In genomic region chr18:50662177-50662576, GRCh38 we compare ENCODE assay signal across 9 cellular contexts.
DNase-seq lines count a peak whose midpoint lies in the region; ATAC-seq, FAIRE-seq and TF ChIP-seq lines count a peak whose summit lies in the region.
"Had no signal": no experiment of that assay in that cellular context is flagged by ENCODE, and none has a peak within 500 bp of the region (broad histone marks: within the 10 kb centered on the region; RNA-seq: fewer than 3 reads in every experiment).

No MANE protein-coding gene starts in this region.

- H3K9me3 ChIP-seq in pancreas: no peaks in the 10 kb centered on the region

- no peak overlapping the region for H3K27ac ChIP-seq in pancreas

- H3K27me3 ChIP-seq in bronchial epithelial cell (ENCODE audit: control insufficient read depth, insufficient read depth, low read length) (peaks cover 3% of the 10 kb centered on the region), pancreas (no peaks in the 10 kb centered on the region)

- WGBS in pancreas, 2 donors: 49 to 53% methylated on average over 3 of the region's 3 CpGs

- intact Hi-C loops in pancreas (cut with DNase I): no loop called here

- ATAC-seq in pancreas (peak; percentile 56 to 93 (median 72)), GM18498 (IDR thresholded peaks at IDR 0.05; ENCODE audit: unreplicated experiment) (no peak)

- no peaks in the 10 kb centered on the region for H3K36me3 ChIP-seq in bronchial epithelial cell (ENCODE audit: control insufficient read depth, insufficient read depth, low read length)
- H3K36me3 ChIP-seq in pancreas: no peaks in the 10 kb centered on the region

- no peaks in the 10 kb centered on the region for H3K4me1 ChIP-seq in pancreas

- TF ChIP-seq CTCF in GM12875 (IDR thresholded peaks at IDR 0.05; ENCODE audit: borderline replicate concordance, insufficient read depth, low read depth, low read length) (peak; percentile 54; the same call in 1 of the 2 replicates), bronchial epithelial cell (IDR thresholded peaks at IDR 0.05; ENCODE audit: insufficient read depth, low read length, severe bottlenecking) (peak; percentile 15), pancreas (IDR thresholded peaks at IDR 0.05) (peak in 2 of 4 donors; percentile 26 to 33)

- H3K4me3 ChIP-seq in GM12875 (ENCODE audit: low read depth, low read length) (no peak overlapping the region), bronchial epithelial cell (ENCODE audit: low read depth, low read length) (no peak overlapping the region), pancreas (no peak overlapping the region)

- FAIRE-seq in bronchial epithelial cell (lab: Jason Lieb, UNC) (no peak), pancreas (lab: Jason Lieb, UNC) (no peak)

- DNase-seq in NAMALWA (ENCODE audit: low spot score) (peak; percentile 81), bronchial epithelial cell (ENCODE audit: low read depth) (no peak), pancreas (peak in 2 of 6 donors; percentile 28 to 36), NCI-H2196 (lab: John Stamatoyannopoulos, UW; ENCODE audit: unreplicated experiment) (no peak)
- DNase-seq in stimulated activated CD4-positive, alpha-beta T cell treated with anti-CD3 and anti-CD28 coated beads, Interleukin-4, amount 100 ng/mL, for 1 hour: no peak
- DNase-seq: activated effector memory CD4-positive, alpha-beta T cell treated with Interleukin-2 at 50 U/mL for 16 hours; immature natural killer cell had no signal
